10 cellular contexts compared by ENCODE assay signal in the genomic region with DNA sequence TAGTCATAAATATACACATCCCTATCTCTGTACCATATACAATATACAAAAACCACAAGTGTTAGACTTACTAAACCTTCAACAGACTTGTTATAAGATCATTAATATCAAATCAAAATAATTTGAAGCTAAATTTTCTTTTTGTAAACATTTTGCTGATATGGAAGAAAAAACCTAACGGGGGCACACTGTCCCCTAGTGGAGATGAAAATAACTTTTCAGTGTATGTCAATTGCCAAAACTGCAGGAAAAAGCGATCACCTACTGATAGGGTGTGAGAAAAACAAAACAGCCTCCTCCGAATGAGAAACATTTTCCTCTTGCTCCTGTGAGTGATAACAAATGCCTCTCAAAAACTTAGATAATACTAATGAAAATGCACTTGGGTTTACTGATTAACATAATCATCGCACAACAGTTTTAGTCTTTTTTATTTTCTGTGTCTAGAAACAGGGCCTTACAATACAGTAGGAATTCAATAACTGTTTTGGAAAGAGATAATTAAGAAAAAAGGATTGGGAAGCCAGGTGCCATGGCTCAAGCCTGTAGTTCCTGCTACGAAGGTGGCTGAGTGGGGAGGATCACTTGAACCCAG.
DNase-seq lines count a peak whose midpoint lies in the region; ATAC-seq and TF ChIP-seq lines count a peak whose summit lies in the region.
"Had no signal": no experiment of that assay in that cellular context is flagged by ENCODE, and none has a peak within 500 bp of the region (broad histone marks: within the 10 kb centered on the region; RNA-seq: fewer than 3 reads in every experiment).

No MANE protein-coding gene starts in this region.

- no peaks in the 10 kb centered on the region for H3K36me3 ChIP-seq in HAP-1 (replicated peaks)

- peaks cover 9% of the 10 kb centered on the region for H3K4me1 ChIP-seq in HAP-1

- peak; percentile 14 for DNase-seq in AG08396 (ENCODE audit: low spot score)
- DNase-seq in HAP-1 (ENCODE audit: low spot score in 2 of 2) = peak; percentile 28 to 35
- peak; percentile 50 for DNase-seq in iPS-NIHi7 (ENCODE audit: extremely low spot score)
- DNase-seq in activated CD8-positive, alpha-beta memory T cell treated with anti-CD3 and anti-CD28 coated beads, Interleukin-2, amount 50 U/mL, for 48 hours = no peak
- DNase-seq in stimulated activated CD8-positive, alpha-beta memory T cell treated with anti-CD3 and anti-CD28 coated beads, Interleukin-4, amount 100 ng/mL, for 48 hours = no peak
- DNase-seq in activated CD4-positive, alpha-beta T cell treated with anti-CD3 and anti-CD28 coated beads, Interleukin-2, amount 50 U/mL, for 4 hours = no peak
- DNase-seq: NCI-H345 had no signal

- in situ Hi-C loops in HAP-1 (cut with MboI; ENCODE audit: low sequenced_read_pairs) = no loop called here

- 0 out of 2 replicates have a peak, but pooled peaks cover 2% of the 10 kb centered on the region for H3K27me3 ChIP-seq in HAP-1 (ENCODE audit: low read depth)

- peak; percentile 84 for TF ChIP-seq CTCF in VCaP (conservative IDR thresholded peaks at IDR 0.05)

- H3K4me3 ChIP-seq in HAP-1 = no peak overlapping the region
- H3K4me3 ChIP-seq: skin epidermis had no signal

- no peak for ATAC-seq in HG02588 (IDR thresholded peaks at IDR 0.05; ENCODE audit: unreplicated experiment)

- H3K9me3 ChIP-seq in HAP-1 = no peaks in the 10 kb centered on the region

- H3K27ac ChIP-seq in VCaP = no peak overlapping the region
- H3K27ac ChIP-seq: skin epidermis had no signal

Comparison
In these comparisons a context has a peak if more than half of its experiments do, and no peak if none do; other contexts are left out.
1. DNase-seq: peak in AG08396 (single experiment), HAP-1 (2 of 2) and iPS-NIHi7 (single experiment); none in activated CD8-positive, alpha-beta memory T cell treated with anti-CD3 and anti-CD28 coated beads, Interleukin-2, amount 50 U/mL, for 48 hours (single experiment), stimulated activated CD8-positive, alpha-beta memory T cell treated with anti-CD3 and anti-CD28 coated beads, Interleukin-4, amount 100 ng/mL, for 48 hours (single experiment) and activated CD4-positive, alpha-beta T cell treated with anti-CD3 and anti-CD28 coated beads, Interleukin-2, amount 50 U/mL, for 4 hours (0 of 2).